17 cellular contexts compared by ENCODE assay signal in genomic region chr14:88327497-88327896, GRCh38. TPM values are rescaled to one million over a fixed set of nuclear protein-coding genes. Genes with fewer than 3 reads are reported as not detected.
A peak's percentile ranks its signal among the peaks of the same experiment; 100 is the strongest.
DNase-seq lines count a peak whose midpoint lies in the region; ATAC-seq and TF ChIP-seq lines count a peak whose summit lies in the region.
"Had no signal": no experiment of that assay in that cellular context is flagged by ENCODE, and none has a peak within 500 bp of the region (broad histone marks: within the 10 kb centered on the region; RNA-seq: fewer than 3 reads in every experiment).

No MANE protein-coding gene starts in this region.

- no peaks in the 10 kb centered on the region for H3K36me3 ChIP-seq in HEK293 (ENCODE audit: control insufficient read depth in 2 of 2, insufficient read depth in 1 of 2, low read length in 2 of 2)
- H3K36me3 ChIP-seq: Peyer's patch had no signal

- peaks cover 9% of the 10 kb centered on the region for H3K4me1 Mint-ChIP-seq in nephron progenitor cell
- peaks cover 5% of the 10 kb centered on the region for H3K4me1 Mint-ChIP-seq in stimulated activated memory B cell treated with anti-CD40 and anti-IgM and Interleukin-4, amounts not matched to agents 10 μg/mL and 1 μg/mL and 100 μg/mL, for 72 hours
- no peaks in the 10 kb centered on the region for H3K4me1 Mint-ChIP-seq in CD4-positive, alpha-beta T cell (ENCODE audit: low read depth)

- no peak for ATAC-seq in stimulated activated memory B cell treated with anti-CD40 and anti-IgM and Interleukin-4, amounts not matched to agents 10 μg/mL and 1 μg/mL and 100 μg/mL, for 72 hours
- no peak for ATAC-seq in CD4-positive, alpha-beta T cell (ENCODE audit: poor library complexity)

- H3K9me3 Mint-ChIP-seq in nephron progenitor cell, result peaks cover 16% of the 10 kb centered on the region
- H3K9me3 Mint-ChIP-seq in stimulated activated memory B cell treated with anti-CD40 and anti-IgM and Interleukin-4, amounts not matched to agents 10 μg/mL and 1 μg/mL and 100 μg/mL, for 72 hours, result no peaks in the 10 kb centered on the region
- H3K9me3 Mint-ChIP-seq in CD4-positive, alpha-beta T cell, result no peaks in the 10 kb centered on the region

- TF ChIP-seq CTCF in HEK293 (tag by site-specific recombination; IDR thresholded peaks at IDR 0.05) (no peak), nephron progenitor cell (IDR thresholded peaks at IDR 0.05) (no peak)
- TF ChIP-seq CTCF in CD4-positive, alpha-beta T cell (IDR thresholded peaks at IDR 0.05), result no peak

- H3K27me3 ChIP-seq in CD4-positive, alpha-beta T cell (ENCODE audit: control insufficient read depth, insufficient read depth, low read length), result peaks cover 45% of the 10 kb centered on the region

- no peaks in the 10 kb centered on the region for H3K4me1 ChIP-seq in HEK293 (ENCODE audit: control insufficient read depth, insufficient read depth, low read length)

- H3K4me3 Mint-ChIP-seq in nephron progenitor cell, result peak overlapping the region; percentile 50
- H3K4me3 Mint-ChIP-seq in stimulated activated memory B cell treated with anti-CD40 and anti-IgM and Interleukin-4, amounts not matched to agents 10 μg/mL and 1 μg/mL and 100 μg/mL, for 72 hours, result no peak overlapping the region
- no peak overlapping the region for H3K4me3 Mint-ChIP-seq in CD4-positive, alpha-beta T cell

- POLR2A ChIA-PET in HEK293 (lab: Yijun Ruan, JAX), result no interaction called here
- POLR2A ChIA-PET in CD4-positive, alpha-beta T cell (lab: Charles Lee), result no interaction called here

- peaks cover 88% of the 10 kb centered on the region for H3K27me3 Mint-ChIP-seq in nephron progenitor cell (ENCODE audit: low read depth, poor library complexity)
- peaks cover 70% of the 10 kb centered on the region for H3K27me3 Mint-ChIP-seq in stimulated activated memory B cell treated with anti-CD40 and anti-IgM and Interleukin-4, amounts not matched to agents 10 μg/mL and 1 μg/mL and 100 μg/mL, for 72 hours
- peaks cover 80% of the 10 kb centered on the region for H3K27me3 Mint-ChIP-seq in CD4-positive, alpha-beta T cell

- CTCF ChIA-PET in HEK293 (lab: Yijun Ruan, JAX), result interaction anchor here (0.6 kb wide), 1 partner anchor 230 kb away, joined by 4 read pairs; no protein-coding TSS in a partner anchor
- CTCF ChIA-PET in CD4-positive, alpha-beta T cell (lab: Charles Lee), result no interaction called here

- H3K9me3 ChIP-seq in HEK293 (ENCODE audit: control insufficient read depth, insufficient read depth, low read depth, low read length), result no peaks in the 10 kb centered on the region
- no peaks in the 10 kb centered on the region for H3K9me3 ChIP-seq in CD4-positive, alpha-beta T cell (ENCODE audit: control insufficient read depth, low read length)
- H3K9me3 ChIP-seq: Peyer's patch, SK-N-SH had no signal

- no peak overlapping the region for H3K27ac ChIP-seq in HEK293 (ENCODE audit: extremely low read depth, low read depth, low read length)
- no peak overlapping the region for H3K27ac ChIP-seq in CD4-positive, alpha-beta T cell (ENCODE audit: low read depth, low read length)
- H3K27ac ChIP-seq: C4-2B, Peyer's patch had no signal

- DNase-seq in DMS53 (lab: John Stamatoyannopoulos, UW) (peak; percentile 14), DMS53 treated with DMSO at 0.1 percent for 48 hours (lab: John Stamatoyannopoulos, UW; ENCODE audit: unreplicated experiment) (no peak), NCI-H524 treated with DMSO at 0.1 percent for 48 hours (lab: John Stamatoyannopoulos, UW) (peak; percentile 95), nephron progenitor cell (no peak), AML-193 (lab: John Stamatoyannopoulos, UW) (no peak)
- no peak for DNase-seq in CD4-positive, alpha-beta T cell
- DNase-seq: EL, NCI-H1436, Peyer's patch, Right ventricle myocardium superior, SK-N-SH had no signal

- no peak overlapping the region for H3K4me3 ChIP-seq in HEK293 (ENCODE audit: low read depth, low read length)
- H3K4me3 ChIP-seq: Peyer's patch had no signal

- no peaks in the 10 kb centered on the region for H3K36me3 Mint-ChIP-seq in nephron progenitor cell (ENCODE audit: low read depth)
- no peaks in the 10 kb centered on the region for H3K36me3 Mint-ChIP-seq in stimulated activated memory B cell treated with anti-CD40 and anti-IgM and Interleukin-4, amounts not matched to agents 10 μg/mL and 1 μg/mL and 100 μg/mL, for 72 hours
- H3K36me3 Mint-ChIP-seq in CD4-positive, alpha-beta T cell (ENCODE audit: low read depth), result no peaks in the 10 kb centered on the region

- intact Hi-C loops in CD4-positive, alpha-beta T cell (cut with DNase I, micrococcal nuclease), result no loop called here

- H3K27ac Mint-ChIP-seq in nephron progenitor cell, result no peak overlapping the region
- H3K27ac Mint-ChIP-seq in stimulated activated memory B cell treated with anti-CD40 and anti-IgM and Interleukin-4, amounts not matched to agents 10 μg/mL and 1 μg/mL and 100 μg/mL, for 72 hours, result no peak overlapping the region
- H3K27ac Mint-ChIP-seq in CD4-positive, alpha-beta T cell, result no peak overlapping the region

TF ChIP-seq in HEK293, 187 proteins besides CTCF, POLR2A, EP300 and RAD21:
- TF ChIP-seq ZSCAN16 (tag by site-specific recombination; IDR thresholded peaks at IDR 0.05) (no peak), REST (tag by site-specific recombination; IDR thresholded peaks at IDR 0.05) (no peak), SP2 (tag by site-specific recombination; IDR thresholded peaks at IDR 0.05) (no peak), ZBTB8A (tag by site-specific recombination; IDR thresholded peaks at IDR 0.05) (no peak), ZBTB21 (tag by site-specific recombination; IDR thresholded peaks at IDR 0.05) (no peak), ZNF48 (tag by site-specific recombination; IDR thresholded peaks at IDR 0.05) (no peak), ZNF624 (tag by site-specific recombination; IDR thresholded peaks at IDR 0.05) (no peak), ZNF2 (tag by site-specific recombination; IDR thresholded peaks at IDR 0.05) (no peak), ZBTB20 (tag by site-specific recombination; IDR thresholded peaks at IDR 0.05) (no peak), SP7 (tag by site-specific recombination; IDR thresholded peaks at IDR 0.05) (peak; percentile 93), REPIN1 (tag by site-specific recombination; IDR thresholded peaks at IDR 0.05; ENCODE audit: low read depth) (no peak), ZNF169 (tag by site-specific recombination; IDR thresholded peaks at IDR 0.05) (no peak), ZNF768 (tag by site-specific recombination; IDR thresholded peaks at IDR 0.05) (no peak), ZFP69B (tag by site-specific recombination; IDR thresholded peaks at IDR 0.05) (no peak), ZNF366 (tag by site-specific recombination; conservative IDR thresholded peaks at IDR 0.05) (0 out of 2 replicates have a peak, but pooled peaks have one; percentile 21)

RNA-seq across cellular contexts. Expression of gene KCNK10, which starts 4.4 kb away (rescaled TPM):
- not detected for total RNA-seq in CD4-positive, alpha-beta T cell
- total RNA-seq: A172; HepG2; Right ventricle myocardium superior; T-helper 1 cell treated with Interleukin-12 subunit alpha and Interleukin-12 subunit beta and Interleukin-4 antibody, amounts not matched to agents 30 ng/mL and 1 ng/mL, for 36 hours had no signal

RNA-seq across cellular contexts. Expression of gene SPATA7, which starts 58.0 kb away (rescaled TPM):
- total RNA-seq in CD4-positive, alpha-beta T cell, result 1 to 10 TPM; 1.2 to 1.3 TPM

Comparison
In these comparisons a context has a peak if more than half of its experiments do, and no peak if none do; other contexts are left out.
1. DNase-seq: peak in DMS53 (single experiment) and NCI-H524 treated with DMSO at 0.1 percent for 48 hours (single experiment); none in DMS53 treated with DMSO at 0.1 percent for 48 hours (single experiment), nephron progenitor cell (single experiment), AML-193 (0 of 2) and CD4-positive, alpha-beta T cell (0 of 10).